Comparison of ENCODE assay signal across 19 cellular contexts in the genomic region with DNA sequence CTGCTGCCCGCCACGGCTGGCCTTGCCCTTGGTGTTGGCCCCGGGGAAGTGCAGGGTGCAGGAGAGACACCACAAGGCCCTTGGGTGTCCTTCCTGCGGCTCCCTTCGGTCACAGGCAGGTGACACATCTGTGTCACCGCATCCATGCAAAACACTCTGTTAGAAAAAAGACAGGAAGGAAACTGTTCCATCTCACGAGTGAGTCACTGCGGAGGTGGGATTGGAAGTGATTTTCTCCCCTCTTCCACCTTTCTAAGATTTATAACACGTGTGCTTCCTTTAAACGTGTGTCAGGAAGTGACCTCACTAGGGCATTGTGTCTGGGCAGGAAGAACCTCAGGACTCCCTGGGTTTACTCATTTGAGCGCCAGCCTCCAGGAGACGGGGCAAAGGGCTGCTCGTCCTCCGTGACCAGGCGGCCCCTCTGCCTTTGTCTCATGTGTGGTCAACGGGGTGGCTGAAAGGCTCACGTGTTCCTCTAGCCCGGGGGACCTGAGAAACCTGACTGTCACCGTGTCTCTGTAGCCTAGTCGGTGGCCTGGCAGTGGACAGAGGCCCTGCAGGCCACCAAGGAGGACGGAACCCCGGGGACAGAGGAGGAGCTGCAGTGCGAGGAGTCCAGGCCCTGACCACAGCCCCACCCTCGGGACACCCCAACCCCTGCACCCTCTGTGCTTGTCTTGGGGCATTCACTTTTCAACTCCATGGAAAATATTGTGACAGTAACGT. TPM values are rescaled to one million over a fixed set of nuclear protein-coding genes. Genes with fewer than 3 reads are reported as not detected.
DNase-seq lines count a peak whose midpoint lies in the region; ATAC-seq and TF ChIP-seq lines count a peak whose summit lies in the region.
"Had no signal": no experiment of that assay in that cellular context is flagged by ENCODE, and none has a peak within 500 bp of the region (broad histone marks: within the 10 kb centered on the region; RNA-seq: fewer than 3 reads in every experiment).

No MANE protein-coding gene starts in this region.

- ATAC-seq in heart right ventricle: peak in 5 of 8 donors; percentile 42 to 77 (median 48)
- ATAC-seq in CD4-positive, alpha-beta T cell (ENCODE audit: poor library complexity): no peak
- no peak for ATAC-seq in GM18868 (IDR thresholded peaks at IDR 0.05; ENCODE audit: unreplicated experiment)
- ATAC-seq: body of pancreas, Right ventricle myocardium inferior had no signal

- H3K36me3 Mint-ChIP-seq in CD4-positive, alpha-beta T cell (ENCODE audit: low read depth): no peaks in the 10 kb centered on the region
- H3K36me3 Mint-ChIP-seq: activated naive CD4-positive, alpha-beta T cell treated with anti-CD3 and anti-CD28 coated beads, Interleukin-2, amount 50 U/mL, for 24 hours; memory B cell had no signal

- H3K9me3 Mint-ChIP-seq in CD4-positive, alpha-beta T cell: no peaks in the 10 kb centered on the region
- H3K9me3 Mint-ChIP-seq: activated naive CD4-positive, alpha-beta T cell treated with anti-CD3 and anti-CD28 coated beads, Interleukin-2, amount 50 U/mL, for 24 hours; memory B cell had no signal

- H3K9me3 ChIP-seq in heart right ventricle (no peaks in the 10 kb centered on the region), osteoblast (ENCODE audit: low read depth, low read length) (no peaks in the 10 kb centered on the region)
- no peaks in the 10 kb centered on the region for H3K9me3 ChIP-seq in CD4-positive, alpha-beta T cell (ENCODE audit: control insufficient read depth, low read length)
- H3K9me3 ChIP-seq: body of pancreas, Caco-2 had no signal

- no peak for TF ChIP-seq CTCF in heart right ventricle (IDR thresholded peaks at IDR 0.05)
- TF ChIP-seq CTCF in osteoblast (IDR thresholded peaks at IDR 0.05; ENCODE audit: extremely low read depth, low read depth, low read length): no peak
- no peak for TF ChIP-seq CTCF in CD4-positive, alpha-beta T cell (IDR thresholded peaks at IDR 0.05)

- no peak overlapping the region for H3K4me2 ChIP-seq in osteoblast (ENCODE audit: insufficient read depth, low read length)

- H4K20me1 ChIP-seq in osteoblast (ENCODE audit: insufficient read depth, low read length): no peaks in the 10 kb centered on the region

- CTCF ChIA-PET in CD4-positive, alpha-beta T cell (lab: Charles Lee): no interaction called here

- POLR2A ChIA-PET in CD4-positive, alpha-beta T cell (lab: Charles Lee): no interaction called here

- intact Hi-C loops in heart right ventricle (cut with DNase I): no loop called here
- intact Hi-C loops in cardiac septum (cut with DNase I): no loop called here
- intact Hi-C loops in CD4-positive, alpha-beta T cell (cut with DNase I, micrococcal nuclease): no loop called here

- H3K4me1 ChIP-seq in heart right ventricle: peaks cover 0 to 7% (median 0%) of the 10 kb centered on the region in 9 donors
- peaks cover 3% of the 10 kb centered on the region for H3K4me1 ChIP-seq in osteoblast (ENCODE audit: insufficient read depth, low read length)
- H3K4me1 ChIP-seq: body of pancreas, Caco-2 had no signal

- H3K4me3 Mint-ChIP-seq in CD4-positive, alpha-beta T cell: no peak overlapping the region
- H3K4me3 Mint-ChIP-seq: activated naive CD4-positive, alpha-beta T cell treated with anti-CD3 and anti-CD28 coated beads, Interleukin-2, amount 50 U/mL, for 24 hours; memory B cell; nephron progenitor cell had no signal

- no peaks in the 10 kb centered on the region for H3K4me1 Mint-ChIP-seq in CD4-positive, alpha-beta T cell (ENCODE audit: low read depth)
- H3K4me1 Mint-ChIP-seq: activated naive CD4-positive, alpha-beta T cell treated with anti-CD3 and anti-CD28 coated beads, Interleukin-2, amount 50 U/mL, for 24 hours; memory B cell had no signal

- H3K27me3 ChIP-seq in heart right ventricle (peaks cover 0 to 3% (median 0%) of the 10 kb centered on the region in 7 donors), osteoblast (ENCODE audit: insufficient read depth, low read length) (no peaks in the 10 kb centered on the region)
- H3K27me3 ChIP-seq in CD4-positive, alpha-beta T cell (ENCODE audit: control insufficient read depth, insufficient read depth, low read length): peaks cover 3% of the 10 kb centered on the region
- H3K27me3 ChIP-seq: body of pancreas had no signal

- H3K27ac Mint-ChIP-seq in CD4-positive, alpha-beta T cell: no peak overlapping the region
- H3K27ac Mint-ChIP-seq: activated naive CD4-positive, alpha-beta T cell treated with anti-CD3 and anti-CD28 coated beads, Interleukin-2, amount 50 U/mL, for 24 hours; memory B cell; nephron progenitor cell had no signal

- H2AFZ ChIP-seq in osteoblast (ENCODE audit: low read length): no peak overlapping the region

- H3K27ac ChIP-seq in heart right ventricle: peak overlapping the region in 3 of 10 donors; percentile 25 to 52 (median 44)
- H3K27ac ChIP-seq in osteoblast (ENCODE audit: low read depth, low read length): no peak overlapping the region
- H3K27ac ChIP-seq in CD4-positive, alpha-beta T cell (ENCODE audit: low read depth, low read length): no peak overlapping the region
- H3K27ac ChIP-seq: body of pancreas had no signal

- H3K79me2 ChIP-seq in osteoblast (ENCODE audit: insufficient read depth, low read length): no peaks in the 10 kb centered on the region

- H3K36me3 ChIP-seq in heart right ventricle (no peaks in the 10 kb centered on the region), osteoblast (ENCODE audit: insufficient read depth, low read length) (no peaks in the 10 kb centered on the region)

- H3K4me3 ChIP-seq in heart right ventricle: no peak overlapping the region
- H3K4me3 ChIP-seq in osteoblast (ENCODE audit: insufficient read depth, low read length): no peak overlapping the region
- H3K4me3 ChIP-seq: body of pancreas had no signal

- WGBS in heart right ventricle, 2 donors: 59 to 68% methylated on average over 25 of the region's 25 CpGs

- DNase-seq in heart right ventricle (no peak), cardiac septum (ENCODE audit: low spot score) (no peak), dermis blood vessel endothelial cell (peak; percentile 87), osteoblast (ENCODE audit: insufficient read length, low spot score, missing footprints) (peak; percentile 27), GF-D8 (lab: John Stamatoyannopoulos, UW) (no peak)
- no peak for DNase-seq in CD4-positive, alpha-beta T cell
- DNase-seq: Caco-2, cortex of kidney, MM.1S, NCI-H187 treated with DMSO at 0.1 percent for 48 hours, nephron progenitor cell had no signal

- peaks cover 14% of the 10 kb centered on the region for H3K27me3 Mint-ChIP-seq in CD4-positive, alpha-beta T cell

RNA-seq across cellular contexts. Expression of gene LCN1, which starts 4.9 kb away (rescaled TPM):
- total RNA-seq in heart right ventricle (under 1 TPM in 2 of 10 donors, not detected in 8; 0.32 to 0.76 TPM), cardiac septum (not detected), dermis blood vessel endothelial cell (not detected in 2 replicates), osteoblast (not detected in 2 replicates)
- polyA plus RNA-seq in heart right ventricle: under 1 TPM in 1 of 2 donors, not detected in 1; 0.13 TPM
- not detected for total RNA-seq in CD4-positive, alpha-beta T cell
- total RNA-seq: body of pancreas, Caco-2, G401, Right ventricle myocardium inferior had no signal
- polyA plus RNA-seq: esophagus had no signal

RNA-seq across cellular contexts. Expression of gene MRPS2, which starts 15.8 kb away (rescaled TPM):
- total RNA-seq in heart right ventricle (10 to 100 TPM; 37.5 to 52.0 (median 47.8) TPM), cardiac septum (37.2 TPM), dermis blood vessel endothelial cell (13.4 and 19.5 TPM in 2 replicates), osteoblast (13.0 and 18.3 TPM in 2 replicates)
- polyA plus RNA-seq in heart right ventricle: 10 to 100 TPM; 28.6 to 82.9 TPM
- total RNA-seq in CD4-positive, alpha-beta T cell: 10 to 100 TPM; 20.8 to 23.2 TPM

RNA-seq across cellular contexts. Expression of gene OBP2A, which starts 29.6 kb away (rescaled TPM):
- not detected for total RNA-seq in heart right ventricle
- polyA plus RNA-seq in heart right ventricle: not detected
- not detected for total RNA-seq in cardiac septum
- not detected in 2 replicates for total RNA-seq in dermis blood vessel endothelial cell
- total RNA-seq in osteoblast: not detected in 2 replicates
- total RNA-seq in CD4-positive, alpha-beta T cell: not detected
- total RNA-seq: body of pancreas, Caco-2, G401, NCI-H460, Right ventricle myocardium inferior had no signal
- polyA plus RNA-seq: esophagus had no signal

RNA-seq across cellular contexts. Expression of gene PPP1R26, which starts 36.7 kb away (rescaled TPM):
- total RNA-seq in heart right ventricle (10 to 100 TPM; 17.8 to 26.7 (median 20.8) TPM), cardiac septum (26.3 TPM), dermis blood vessel endothelial cell (17.0 and 20.8 TPM in 2 replicates), osteoblast (9.4 and 10.5 TPM in 2 replicates)
- 1 to 10 TPM; 7.5 to 8.9 TPM for polyA plus RNA-seq in heart right ventricle
- under 1 TPM; 0.27 to 0.47 TPM for total RNA-seq in CD4-positive, alpha-beta T cell

RNA-seq across cellular contexts. Expression of gene PAEP, which starts 45.3 kb away (rescaled TPM):
- not detected for total RNA-seq in heart right ventricle
- polyA plus RNA-seq in heart right ventricle: not detected
- total RNA-seq in cardiac septum: not detected
- not detected in 2 replicates for total RNA-seq in dermis blood vessel endothelial cell
- not detected in 2 replicates for total RNA-seq in osteoblast
- total RNA-seq in CD4-positive, alpha-beta T cell: not detected
- total RNA-seq: body of pancreas, Caco-2, G401, Right ventricle myocardium inferior had no signal
- polyA plus RNA-seq: esophagus had no signal

Comparison
In these comparisons a context has a peak if more than half of its experiments do, and no peak if none do; other contexts are left out.
1. ATAC-seq: peak in heart right ventricle (5 of 8); none in CD4-positive, alpha-beta T cell (single experiment) and GM18868 (single experiment).
2. DNase-seq: peak in dermis blood vessel endothelial cell (single experiment) and osteoblast (single experiment); none in heart right ventricle (0 of 2), cardiac septum (single experiment), GF-D8 (single experiment) and CD4-positive, alpha-beta T cell (0 of 10).